In the genomic region with DNA sequence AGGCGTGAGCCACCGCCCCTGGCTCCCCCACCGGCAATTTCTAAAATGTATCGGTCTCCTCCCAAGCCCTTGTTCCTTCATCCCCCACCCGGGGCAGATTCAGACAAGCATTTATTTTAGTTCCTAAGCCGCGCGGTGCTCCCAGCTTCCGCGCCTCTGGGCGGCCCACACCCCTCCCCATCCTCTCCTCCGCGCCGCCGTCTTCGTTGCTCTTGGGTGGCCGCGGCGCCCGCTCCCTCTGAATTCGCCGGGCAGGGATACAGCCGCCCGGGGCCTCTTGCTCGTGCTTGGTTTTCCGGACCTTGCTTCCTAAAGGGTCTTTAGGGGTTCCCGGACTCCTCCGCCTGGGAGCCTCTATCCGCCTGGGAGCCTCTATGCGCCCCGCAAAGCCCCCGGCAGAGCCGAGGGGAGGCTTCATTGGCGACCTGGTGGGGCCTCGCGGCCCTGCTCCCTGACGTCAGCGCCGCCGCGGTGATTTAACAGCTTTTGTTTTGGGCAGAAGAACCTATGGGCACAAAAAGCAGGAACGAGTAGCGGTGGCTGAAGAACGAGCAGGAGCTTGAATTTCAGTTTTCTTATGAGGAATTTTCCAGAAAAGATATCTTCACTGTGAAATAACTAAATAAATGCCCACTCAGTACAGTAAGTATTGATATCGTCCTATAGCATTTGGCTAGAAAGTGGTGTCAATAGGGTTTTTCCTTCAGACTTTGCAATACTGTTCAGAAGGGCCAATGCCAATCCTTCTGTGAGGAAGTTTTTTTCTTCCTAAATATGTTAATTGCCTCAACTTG, we compare ENCODE assay signal across 8 cellular contexts. TPM values are rescaled to one million over a fixed set of nuclear protein-coding genes. Genes with fewer than 3 reads are reported as not detected.
DNase-seq lines count a peak whose midpoint lies in the region; ATAC-seq and TF ChIP-seq lines count a peak whose summit lies in the region.

No MANE protein-coding gene starts in this region.

- DNase-seq in RWPE2 (ENCODE audit: low spot score) (peak; percentile 69), activated gamma-delta T cell treated with Interleukin-2 at 50 U/mL for 16 hours (peak; percentile 63), foreskin melanocyte (peak; percentile 74), neural progenitor cell (ENCODE audit: low spot score) (peak; percentile 89)

- H4K20me1 ChIP-seq in DOHH2 (ENCODE audit: control insufficient read depth, insufficient read depth, low read depth, low read length): no peaks in the 10 kb centered on the region
- H4K20me1 ChIP-seq in KMS-11 (ENCODE audit: insufficient read depth): no peaks in the 10 kb centered on the region
- no peaks in the 10 kb centered on the region for H4K20me1 ChIP-seq in neural progenitor cell (ENCODE audit: low read depth)

- peaks cover 2% of the 10 kb centered on the region for H3K9me3 Mint-ChIP-seq in neural progenitor cell

- H3K9ac ChIP-seq in KMS-11 (peak overlapping the region; percentile 95), neural progenitor cell (peak overlapping the region; percentile 78), stomach smooth muscle (ENCODE audit: low read length in 2 of 2) (peak overlapping the region; percentile 79 to 80)

- TF ChIP-seq CTCF in DOHH2 (IDR thresholded peaks at IDR 0.05; ENCODE audit: low read depth, low read length, poor library complexity, severe bottlenecking) (no peak), KMS-11 (conservative IDR thresholded peaks at IDR 0.05; ENCODE audit: low read depth, low read length) (no peak), RWPE2 (IDR thresholded peaks at IDR 0.05; ENCODE audit: poor library complexity, severe bottlenecking) (no peak), neural progenitor cell (IDR thresholded peaks at IDR 0.05) (no peak)

- H3K4me2 ChIP-seq in DOHH2 (ENCODE audit: low read length) (peak overlapping the region; percentile 73), KMS-11 (peak overlapping the region; percentile 87), neural progenitor cell (peak overlapping the region; percentile 87)

- peaks cover 6% of the 10 kb centered on the region for H3K27me3 Mint-ChIP-seq in neural progenitor cell (ENCODE audit: insufficient read depth, low read depth)

- peak overlapping the region; percentile 95 for H3K27ac Mint-ChIP-seq in neural progenitor cell

- peak overlapping the region; percentile 7; the same call in 1 of the 2 replicates for H3K27ac ChIP-seq in DOHH2 (ENCODE audit: low read depth, low read length)
- H3K27ac ChIP-seq in KMS-11: peak overlapping the region; percentile 96
- peak overlapping the region; percentile 70 for H3K27ac ChIP-seq in RWPE2 (ENCODE audit: poor library complexity, severe bottlenecking)
- H3K27ac ChIP-seq in neural progenitor cell: peak overlapping the region; percentile 82
- peak overlapping the region; percentile 95 for H3K27ac ChIP-seq in stomach smooth muscle (ENCODE audit: low read length)

- H3K79me2 ChIP-seq in DOHH2 (ENCODE audit: control insufficient read depth, low read length) (peaks cover 5% of the 10 kb centered on the region), KMS-11 (ENCODE audit: insufficient read depth, low read depth) (peaks cover 25% of the 10 kb centered on the region; the same call in 1 of the 2 replicates), neural progenitor cell (ENCODE audit: low read depth) (peaks cover 9% of the 10 kb centered on the region)

- H3K9me2 ChIP-seq in DOHH2 (replicated peaks; ENCODE audit: control insufficient read depth, low read length): no peaks in the 10 kb centered on the region

- no peaks in the 10 kb centered on the region for H3F3A ChIP-seq in DOHH2 (ENCODE audit: control insufficient read depth, insufficient read depth)
- H3F3A ChIP-seq in neural progenitor cell (ENCODE audit: low read depth): peaks cover 6% of the 10 kb centered on the region

- peak overlapping the region; percentile 90 for H3K4me3 Mint-ChIP-seq in neural progenitor cell

- H2AFZ ChIP-seq in KMS-11 (ENCODE audit: low read depth): peak overlapping the region; percentile 56
- H2AFZ ChIP-seq in neural progenitor cell (replicated peaks): peak overlapping the region; percentile 91

- H3K9me3 ChIP-seq in DOHH2 (ENCODE audit: control insufficient read depth, insufficient read depth, low read length): no peaks in the 10 kb centered on the region
- H3K9me3 ChIP-seq in RWPE2 (ENCODE audit: severe bottlenecking): no peaks in the 10 kb centered on the region
- H3K9me3 ChIP-seq in neural progenitor cell (ENCODE audit: low read depth): no peaks in the 10 kb centered on the region
- H3K9me3 ChIP-seq in stomach smooth muscle (ENCODE audit: control insufficient read depth in 2 of 2, low read length in 2 of 2): no peaks in the 10 kb centered on the region

- ATAC-seq in GM21786 (IDR thresholded peaks at IDR 0.05; ENCODE audit: unreplicated experiment) (peak; percentile 72), RWPE2 (ENCODE audit: low read depth) (peak; percentile 81)

- H3K27me3 ChIP-seq in DOHH2 (ENCODE audit: control insufficient read depth, low read length) (no peaks in the 10 kb centered on the region), KMS-11 (ENCODE audit: insufficient read depth, low read depth) (no peaks in the 10 kb centered on the region), RWPE2 (ENCODE audit: insufficient read depth, poor library complexity, severe bottlenecking) (no peaks in the 10 kb centered on the region), neural progenitor cell (no peaks in the 10 kb centered on the region), stomach smooth muscle (ENCODE audit: control insufficient read depth in 1 of 2, insufficient read depth in 2 of 2, low read length in 2 of 2) (no peaks in the 10 kb centered on the region)

- H3K4me3 ChIP-seq in DOHH2 (ENCODE audit: low read length): peak overlapping the region; percentile 77
- peak overlapping the region; percentile 35 for H3K4me3 ChIP-seq in KMS-11 (IDR thresholded peaks at IDR 0.05; ENCODE audit: insufficient read depth, low read depth, low read length)
- H3K4me3 ChIP-seq in RWPE2 (ENCODE audit: severe bottlenecking): peak overlapping the region; percentile 60
- H3K4me3 ChIP-seq in neural progenitor cell: peak overlapping the region; percentile 83
- H3K4me3 ChIP-seq in stomach smooth muscle (ENCODE audit: low read length in 2 of 2): peak overlapping the region; percentile 79

- H3K36me3 ChIP-seq in DOHH2 (ENCODE audit: control insufficient read depth, low read length) (no peaks in the 10 kb centered on the region), KMS-11 (ENCODE audit: insufficient read depth) (no peaks in the 10 kb centered on the region), RWPE2 (ENCODE audit: low read depth) (no peaks in the 10 kb centered on the region), neural progenitor cell (no peaks in the 10 kb centered on the region), stomach smooth muscle (ENCODE audit: control insufficient read depth in 2 of 2, insufficient read depth in 2 of 2, low read length in 2 of 2) (no peaks in the 10 kb centered on the region)

- no peaks in the 10 kb centered on the region for H3K36me3 Mint-ChIP-seq in neural progenitor cell

- peaks cover 17% of the 10 kb centered on the region for H3K4me1 Mint-ChIP-seq in neural progenitor cell

- H3K4me1 ChIP-seq in DOHH2 (ENCODE audit: control insufficient read depth, low read length) (peaks cover 15% of the 10 kb centered on the region), KMS-11 (ENCODE audit: low read depth, poor library complexity, severe bottlenecking) (peaks cover 49% of the 10 kb centered on the region), RWPE2 (ENCODE audit: insufficient read depth, poor library complexity, severe bottlenecking) (peaks cover 19% of the 10 kb centered on the region), neural progenitor cell (peaks cover 4% of the 10 kb centered on the region), stomach smooth muscle (ENCODE audit: control insufficient read depth, insufficient read depth, low read length) (no peaks in the 10 kb centered on the region)

RNA-seq across cellular contexts. Expression of gene PRKRA, which starts 37.3 kb away (rescaled TPM):
- 120 and 135 TPM in 2 replicates for total RNA-seq in neural progenitor cell (ENCODE audit: low replicate concordance)

RNA-seq across cellular contexts. Expression of gene PJVK, which starts 37.5 kb away (rescaled TPM):
- total RNA-seq in neural progenitor cell (ENCODE audit: low replicate concordance): 3.0 and 4.4 TPM in 2 replicates

Comparison
In these comparisons a context has a peak if more than half of its experiments do, and no peak if none do; other contexts are left out.
1. Peak in every context shown above with its lines: DNase-seq, ATAC-seq, H3K4me3 ChIP-seq and H3K27ac ChIP-seq.
2. H3K27ac ChIP-seq: peak in every context shown above with its lines; median percentile 96 in KMS-11; 95 in stomach smooth muscle; 82 in neural progenitor cell; 70 in RWPE2; 7 in DOHH2.